In genomic region chr13:21326155-21327030, GRCh38 we compare ENCODE assay signal across 9 cellular contexts.
DNase-seq lines count a peak whose midpoint lies in the region; ATAC-seq and TF ChIP-seq lines count a peak whose summit lies in the region.
"Had no signal": no experiment of that assay in that cellular context is flagged by ENCODE, and none has a peak within 500 bp of the region (broad histone marks: within the 10 kb centered on the region; RNA-seq: fewer than 3 reads in every experiment).

No MANE protein-coding gene starts in this region.

- TF ChIP-seq POLR2A in esophagus squamous epithelium (IDR thresholded peaks at IDR 0.05): no peak

- ATAC-seq in HG02973 (IDR thresholded peaks at IDR 0.05; ENCODE audit: unreplicated experiment) (no peak), HG03565 (IDR thresholded peaks at IDR 0.05; ENCODE audit: unreplicated experiment) (no peak)

- H3K27me3 ChIP-seq in SJSA1 (replicated peaks) (no peaks in the 10 kb centered on the region), esophagus squamous epithelium (no peaks in the 10 kb centered on the region), mucosa of rectum (ENCODE audit: control insufficient read depth in 2 of 2, insufficient read depth in 2 of 2, low read length in 2 of 2) (no peaks in the 10 kb centered on the region)

- WGBS in esophagus squamous epithelium, 2 donors: 23 to 41% methylated on average over 9 to 26 of the region's 52 CpGs

- no peak overlapping the region for H3K9ac ChIP-seq in mucosa of rectum (ENCODE audit: low read depth in 1 of 2, low read length in 2 of 2)

- DNase-seq in ELR (ENCODE audit: low read depth) (peak; percentile 76), SJSA1 (ENCODE audit: low read depth in 1 of 2, low spot score in 2 of 2) (peak in 1 of 2 experiments; percentile 37), esophagus squamous epithelium (lab: John Stamatoyannopoulos, UW) (no peak), NCI-H1105 (lab: John Stamatoyannopoulos, UW) (no peak)
- DNase-seq in central memory CD4-positive, alpha-beta T cell: no peak

- intact Hi-C loops in esophagus squamous epithelium (cut with DNase I): no loop called here

- H3K4me1 ChIP-seq in SJSA1 (replicated peaks): peaks cover 4% of the 10 kb centered on the region; the same call in 1 of the 2 replicates
- H3K4me1 ChIP-seq in esophagus squamous epithelium: peaks cover 0 to 9% (median 0%) of the 10 kb centered on the region in 3 donors
- H3K4me1 ChIP-seq in mucosa of rectum (ENCODE audit: control insufficient read depth in 2 of 2, insufficient read depth in 2 of 2, low read length in 2 of 2): peaks cover 0 to 2% of the 10 kb centered on the region in 2 donors

- no peaks in the 10 kb centered on the region for H3K9me3 ChIP-seq in SJSA1 (replicated peaks)
- no peaks in the 10 kb centered on the region for H3K9me3 ChIP-seq in esophagus squamous epithelium
- no peaks in the 10 kb centered on the region for H3K9me3 ChIP-seq in mucosa of rectum (ENCODE audit: control insufficient read depth in 2 of 2, low read length in 2 of 2)

- H3K36me3 ChIP-seq in SJSA1 (no peaks in the 10 kb centered on the region), esophagus squamous epithelium (no peaks in the 10 kb centered on the region), mucosa of rectum (ENCODE audit: control insufficient read depth in 2 of 2, insufficient read depth in 2 of 2, low read length in 2 of 2) (no peaks in the 10 kb centered on the region)

- H3K27ac ChIP-seq in SJSA1 (no peak overlapping the region), esophagus squamous epithelium (no peak overlapping the region), mucosa of rectum (ENCODE audit: low read depth in 2 of 2, low read length in 2 of 2) (no peak overlapping the region)
- H3K27ac ChIP-seq: HL-60 had no signal

- H3K4me3 ChIP-seq in SJSA1: peak overlapping the region; percentile 40
- H3K4me3 ChIP-seq in esophagus squamous epithelium: peak overlapping the region; percentile 23 to 71 (median 44)
- peak overlapping the region; percentile 65 to 67 for H3K4me3 ChIP-seq in mucosa of rectum (ENCODE audit: low read length in 2 of 2)

- TF ChIP-seq CTCF in esophagus squamous epithelium (IDR thresholded peaks at IDR 0.05): no peak
